ENCODE assay signal across 2 cellular contexts in genomic region chr3:50336452-50337174, GRCh38.
TF ChIP-seq lines count a peak whose summit lies in the region.

No MANE protein-coding gene starts in this region.

TF ChIP-seq in IMR-90, 13 proteins besides CTCF, POLR2A, EP300 and RAD21:
- TF ChIP-seq CHD1 (IDR thresholded peaks at IDR 0.05; ENCODE audit: low read depth, low read length) (no peak), CEBPB (IDR thresholded peaks at IDR 0.05; ENCODE audit: low read depth, low read length) (no peak), RFX5 (IDR thresholded peaks at IDR 0.05; ENCODE audit: low read depth, low read length) (no peak)

TF ChIP-seq in K562, 482 proteins besides CTCF, POLR2A, EP300 and RAD21:
- TF ChIP-seq E2F6 (IDR thresholded peaks at IDR 0.05; ENCODE audit: borderline replicate concordance in 1 of 2, extremely low read depth in 1 of 2, insufficient read depth in 1 of 2, insufficient read length in 1 of 2, low read depth in 1 of 2, low read length in 1 of 2, poor library complexity in 1 of 2, severe bottlenecking in 1 of 2) (peak in 1 of 2 experiments; percentile 74), ZBTB1 (CRISPR knock-in tag; IDR thresholded peaks at IDR 0.05; ENCODE audit: borderline replicate concordance, low read depth) (0 out of 2 replicates have a peak, but pooled peaks have one; percentile 15), NFXL1 (CRISPR knock-in tag; IDR thresholded peaks at IDR 0.05) (no peak), ZBTB7A (IDR thresholded peaks at IDR 0.05; ENCODE audit: borderline replicate concordance, control insufficient read depth, low read depth, low read length) (peak; percentile 41; the same call in 1 of the 2 replicates), ZNF354B (CRISPR knock-in tag; IDR thresholded peaks at IDR 0.05) (no peak), MXD1 (CRISPR knock-in tag; IDR thresholded peaks at IDR 0.05; ENCODE audit: borderline replicate concordance, poor library complexity, severe bottlenecking) (no peak), HMGXB4 (CRISPR knock-in tag; IDR thresholded peaks at IDR 0.05) (no peak; the same call in 1 of the 2 replicates), ZNF431 (CRISPR knock-in tag; IDR thresholded peaks at IDR 0.05) (no peak; the same call in 1 of the 2 replicates), CHD1 (IDR thresholded peaks at IDR 0.05; ENCODE audit: low read length) (peak; percentile 68), CBX1 (IDR thresholded peaks at IDR 0.05; ENCODE audit: low read depth) (0 out of 2 replicates have a peak, but pooled peaks have one; percentile 13), ZNF239 (CRISPR knock-in tag; IDR thresholded peaks at IDR 0.05) (no peak), ATF7 (IDR thresholded peaks at IDR 0.05) (no peak), TEAD1 (CRISPR knock-in tag; IDR thresholded peaks at IDR 0.05) (no peak), YY1 (IDR thresholded peaks at IDR 0.05; ENCODE audit: borderline replicate concordance in 1 of 3, control insufficient read depth in 1 of 3, extremely low read depth in 1 of 3, insufficient read depth in 3 of 3, insufficient read length in 1 of 3, insufficient replicate concordance in 2 of 3, low read depth in 1 of 3, low read length in 2 of 3) (no peak), STAG1 (CRISPR knock-in tag; IDR thresholded peaks at IDR 0.05; ENCODE audit: borderline replicate concordance) (0 out of 2 replicates have a peak, but pooled peaks have one; percentile 43), ZBTB26 (CRISPR knock-in tag; IDR thresholded peaks at IDR 0.05) (no peak), SMAD4 (CRISPR knock-in tag; conservative IDR thresholded peaks at IDR 0.05) (no peak), SIN3B (IDR thresholded peaks at IDR 0.05; ENCODE audit: low read depth) (no peak)
